ENCODE assay signal across 24 cellular contexts in the genomic region with DNA sequence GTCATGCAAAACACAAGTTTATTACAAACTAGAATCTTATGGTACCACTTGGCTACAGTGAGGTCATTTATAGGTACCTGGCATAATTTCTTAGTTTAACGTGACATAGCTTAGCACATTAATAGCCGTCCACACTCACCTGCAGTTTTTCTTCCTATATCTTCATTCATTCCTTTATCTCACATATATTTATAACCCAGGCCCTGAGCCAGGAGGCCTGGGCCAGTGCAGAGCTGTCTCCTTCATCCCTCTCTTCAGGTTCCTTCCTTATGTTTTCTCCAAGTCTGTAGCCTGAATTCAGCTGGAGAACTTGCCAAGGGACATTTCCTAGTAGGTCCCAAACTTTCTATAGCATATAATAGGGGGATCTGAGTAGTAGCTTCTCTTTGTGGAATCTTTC.
"Had no signal": no experiment of that assay in that cellular context is flagged by ENCODE, and none has a peak within 500 bp of the region (broad histone marks: within the 10 kb centered on the region; RNA-seq: fewer than 3 reads in every experiment).

No MANE protein-coding gene starts in this region.

- H3K27me3 ChIP-seq: colonic mucosa, dorsolateral prefrontal cortex, esophagus muscularis mucosa, esophagus squamous epithelium, foreskin keratinocyte, gastrocnemius medialis, gastroesophageal sphincter, heart right ventricle had no signal

- H3K27me3 Mint-ChIP-seq: dendritic cell treated with granulocyte-macrophage colony-stimulating factor and Interleukin-4, amounts not matched to agents 40 ng/mL and 50 ng/mL, for 4 days had no signal

- DNase-seq: colonic mucosa; cortex of kidney; dermis blood vessel endothelial cell; dorsolateral prefrontal cortex; effector CD4-positive, alpha-beta T cell; effector CD8-positive, alpha-beta T cell; effector memory CD4-positive, alpha-beta T cell; effector memory CD8-positive, alpha-beta T cell; endodermal cell; erythroblast; esophagus squamous epithelium; foreskin fibroblast; foreskin keratinocyte; foreskin melanocyte; gastrocnemius medialis; glutamatergic neuron; head of caudate nucleus; heart right ventricle had no signal

- H3K27ac ChIP-seq: colonic mucosa, coronary artery, dorsolateral prefrontal cortex, epithelial cell of prostate, esophagus muscularis mucosa, esophagus squamous epithelium, foreskin keratinocyte, gastrocnemius medialis, gastroesophageal sphincter, heart right ventricle had no signal

- H3K4me1 ChIP-seq: colonic mucosa, esophagus muscularis mucosa, esophagus squamous epithelium, foreskin keratinocyte, gastrocnemius medialis, gastroesophageal sphincter had no signal

- H3K9me3 ChIP-seq: colonic mucosa, esophagus muscularis mucosa, esophagus squamous epithelium, gastrocnemius medialis, gastroesophageal sphincter, heart right ventricle had no signal

- H3K27ac Mint-ChIP-seq: dendritic cell treated with granulocyte-macrophage colony-stimulating factor and Interleukin-4, amounts not matched to agents 40 ng/mL and 50 ng/mL, for 4 days; effector memory CD8-positive, alpha-beta T cell; endodermal cell had no signal

- H3K9me3 Mint-ChIP-seq: dendritic cell treated with granulocyte-macrophage colony-stimulating factor and Interleukin-4, amounts not matched to agents 40 ng/mL and 50 ng/mL, for 4 days; effector memory CD8-positive, alpha-beta T cell; endodermal cell had no signal

- H3K4me1 Mint-ChIP-seq: endodermal cell had no signal

- H3K4me3 Mint-ChIP-seq: dendritic cell treated with granulocyte-macrophage colony-stimulating factor and Interleukin-4, amounts not matched to agents 40 ng/mL and 50 ng/mL, for 4 days; effector memory CD8-positive, alpha-beta T cell; endodermal cell had no signal

- H3K36me3 ChIP-seq: colonic mucosa, esophagus muscularis mucosa, esophagus squamous epithelium, gastrocnemius medialis, gastroesophageal sphincter, heart right ventricle had no signal

- H3K4me3 ChIP-seq: colonic mucosa, coronary artery, dorsolateral prefrontal cortex, esophagus muscularis mucosa, esophagus squamous epithelium, gastrocnemius medialis, gastroesophageal sphincter, heart right ventricle had no signal

- ATAC-seq: effector memory CD8-positive, alpha-beta T cell; esophagus mucosa; foreskin keratinocyte; gastrocnemius medialis; gastroesophageal sphincter had no signal
